In genomic region chr7:6392712-6393666, GRCh38 we compare ENCODE assay signal across 8 cellular contexts.
DNase-seq lines count a peak whose midpoint lies in the region; ATAC-seq and TF ChIP-seq lines count a peak whose summit lies in the region.

No MANE protein-coding gene starts in this region.

- no peaks in the 10 kb centered on the region for H3K27me3 Mint-ChIP-seq in stimulated activated memory B cell treated with anti-CD40 and anti-IgM and Interleukin-4, amounts not matched to agents 10 μg/mL and 1 μg/mL and 100 μg/mL, for 72 hours

- no peaks in the 10 kb centered on the region for H3K9me3 Mint-ChIP-seq in stimulated activated memory B cell treated with anti-CD40 and anti-IgM and Interleukin-4, amounts not matched to agents 10 μg/mL and 1 μg/mL and 100 μg/mL, for 72 hours

- peaks cover 53% of the 10 kb centered on the region for H3K36me3 Mint-ChIP-seq in stimulated activated memory B cell treated with anti-CD40 and anti-IgM and Interleukin-4, amounts not matched to agents 10 μg/mL and 1 μg/mL and 100 μg/mL, for 72 hours

- DNase-seq in DMS79 treated with DMSO at 0.1 percent for 48 hours (lab: John Stamatoyannopoulos, UW) (peak; percentile 12), DMS79 (lab: John Stamatoyannopoulos, UW) (no peak), LoVo (ENCODE audit: low spot score) (peak; percentile 99), astrocyte of the spinal cord (ENCODE audit: low read depth, low spot score) (peak; percentile 72), NCI-H524 treated with DMSO at 0.1 percent for 48 hours (lab: John Stamatoyannopoulos, UW) (no peak)

- TF ChIP-seq CTCF in astrocyte of the spinal cord (IDR thresholded peaks at IDR 0.05; ENCODE audit: low read depth, low read length): no peak

- H3K4me3 Mint-ChIP-seq in stimulated activated memory B cell treated with anti-CD40 and anti-IgM and Interleukin-4, amounts not matched to agents 10 μg/mL and 1 μg/mL and 100 μg/mL, for 72 hours: no peak overlapping the region

- in situ Hi-C loops in astrocyte of the spinal cord (cut with HindIII; ENCODE audit: low sequenced_read_pairs): no loop called here

- no peaks in the 10 kb centered on the region for H3K27me3 ChIP-seq in layer of hippocampus (ENCODE audit: control insufficient read depth, insufficient read depth, low read length)

- peak; percentile 96 for ATAC-seq in stimulated activated memory B cell treated with anti-CD40 and anti-IgM and Interleukin-4, amounts not matched to agents 10 μg/mL and 1 μg/mL and 100 μg/mL, for 72 hours
- no peak for ATAC-seq in HG02970 (IDR thresholded peaks at IDR 0.05; ENCODE audit: low FRiP score, unreplicated experiment)

- H3K4me3 ChIP-seq in astrocyte of the spinal cord (ENCODE audit: low read depth, low read length): no peak overlapping the region

- H3K27ac Mint-ChIP-seq in stimulated activated memory B cell treated with anti-CD40 and anti-IgM and Interleukin-4, amounts not matched to agents 10 μg/mL and 1 μg/mL and 100 μg/mL, for 72 hours: peak overlapping the region; percentile 84

- peaks cover 50% of the 10 kb centered on the region for H3K4me1 Mint-ChIP-seq in stimulated activated memory B cell treated with anti-CD40 and anti-IgM and Interleukin-4, amounts not matched to agents 10 μg/mL and 1 μg/mL and 100 μg/mL, for 72 hours

- peak overlapping the region; percentile 27 for H3K27ac ChIP-seq in layer of hippocampus (ENCODE audit: low read depth, low read length)

Comparison
In these comparisons a context has a peak if more than half of its experiments do, and no peak if none do; other contexts are left out.
1. DNase-seq: peak in DMS79 treated with DMSO at 0.1 percent for 48 hours (single experiment), LoVo (single experiment) and astrocyte of the spinal cord (single experiment); none in DMS79 (single experiment) and NCI-H524 treated with DMSO at 0.1 percent for 48 hours (single experiment).